In genomic region chr16:2189252-2189893, GRCh38 we compare ENCODE assay signal across 26 cellular contexts. TPM values are rescaled to one million over a fixed set of nuclear protein-coding genes. Genes with fewer than 3 reads are reported as not detected.
DNase-seq lines count a peak whose midpoint lies in the region; ATAC-seq, FAIRE-seq and TF ChIP-seq lines count a peak whose summit lies in the region.
"Had no signal": no experiment of that assay in that cellular context is flagged by ENCODE, and none has a peak within 500 bp of the region (broad histone marks: within the 10 kb centered on the region; RNA-seq: fewer than 3 reads in every experiment).

No MANE protein-coding gene starts in this region.

- no peaks in the 10 kb centered on the region for H3K36me3 Mint-ChIP-seq in activated T-helper 1 cell treated with anti-CD3 and anti-CD28 coated beads, Interleukin-12 subunit alpha, Interleukin-12 subunit beta, Interleukin-2, Interleukin-4 antibody, amounts not matched to agents 30 ng/mL and 10 ng/mL and 1 ng/mL, durations not matched to agents 14 hours and 24 hours and 36 hours (ENCODE audit: low read depth)
- H3K36me3 Mint-ChIP-seq: CD4-positive, CD25-positive, alpha-beta regulatory T cell had no signal

- BruUV-seq in K562 (replicated peaks; lab: Mats Ljungman, UMichigan): no TSS peak
- no TSS peak for BruUV-seq in mammary epithelial cell (replicated peaks; lab: Mats Ljungman, UMichigan)

- H3K27me3 Mint-ChIP-seq in activated T-helper 1 cell treated with anti-CD3 and anti-CD28 coated beads, Interleukin-12 subunit alpha, Interleukin-12 subunit beta, Interleukin-2, Interleukin-4 antibody, amounts not matched to agents 30 ng/mL and 10 ng/mL and 1 ng/mL, durations not matched to agents 14 hours and 24 hours and 36 hours (ENCODE audit: insufficient read depth): peaks cover 9% of the 10 kb centered on the region
- H3K27me3 Mint-ChIP-seq: CD4-positive, CD25-positive, alpha-beta regulatory T cell had no signal

- no peak overlapping the region for H3K4me2 ChIP-seq in K562 (ENCODE audit: insufficient read depth, low read length)
- no peak overlapping the region for H3K4me2 ChIP-seq in mammary epithelial cell (ENCODE audit: insufficient read depth, low read depth, low read length)

- H3K9me3 ChIP-seq in HEK293 (ENCODE audit: control insufficient read depth, insufficient read depth, low read depth, low read length) (no peaks in the 10 kb centered on the region), K562 (replicated peaks; ENCODE audit: control insufficient read depth, insufficient read depth, low read depth, low read length) (no peaks in the 10 kb centered on the region), mammary epithelial cell (replicated peaks; ENCODE audit: insufficient read depth, low read length) (no peaks in the 10 kb centered on the region)
- H3K9me3 ChIP-seq: BE2C had no signal

- no peak overlapping the region for H3K4me3 Mint-ChIP-seq in activated T-helper 1 cell treated with anti-CD3 and anti-CD28 coated beads, Interleukin-12 subunit alpha, Interleukin-12 subunit beta, Interleukin-2, Interleukin-4 antibody, amounts not matched to agents 30 ng/mL and 10 ng/mL and 1 ng/mL, durations not matched to agents 14 hours and 24 hours and 36 hours
- H3K4me3 Mint-ChIP-seq: CD4-positive, CD25-positive, alpha-beta regulatory T cell; CD8-positive, alpha-beta memory T cell; HFFc6 had no signal

- H3K36me3 ChIP-seq in HEK293 (ENCODE audit: control insufficient read depth in 2 of 2, insufficient read depth in 1 of 2, low read length in 2 of 2) (peaks cover 0 to 5% of the 10 kb centered on the region in 2 experiments; a peak in 1 of 3 replicates), K562 (ENCODE audit: control insufficient read depth, insufficient read depth, low read length) (no peaks in the 10 kb centered on the region), mammary epithelial cell (ENCODE audit: insufficient read depth, low read length) (no peaks in the 10 kb centered on the region)
- H3K36me3 ChIP-seq: BE2C had no signal

- DNase-seq in K562 (ENCODE audit: extremely low read depth in 1 of 4, low spot score in 3 of 4): peak in 1 of 4 experiments; percentile 42
- no peak for DNase-seq in mammary epithelial cell
- DNase-seq in NCI-H82 (lab: John Stamatoyannopoulos, UW): no peak
- no peak for DNase-seq in activated T-helper 1 cell treated with anti-CD3 and anti-CD28 coated beads, Interleukin-12 subunit alpha, Interleukin-12 subunit beta, Interleukin-2, Interleukin-4 antibody, amounts not matched to agents 30 ng/mL and 10 ng/mL and 1 ng/mL, durations not matched to agents 14 hours and 24 hours and 36 hours (ENCODE audit: low spot score)
- DNase-seq: ACHN; BE2C; C1 segment of cervical spinal cord; CD4-positive, CD25-positive, alpha-beta regulatory T cell; CD8-positive, alpha-beta memory T cell; COR-L47; DMS 273 treated with DMSO at 0.1 percent for 48 hours; DMS53; DND-41; EL; GM23248; HCEC 1CT; HFFc6; IMR-90; KBM-7 had no signal

- H4K20me1 ChIP-seq in K562 (replicated peaks; ENCODE audit: control insufficient read depth, insufficient read depth, low read length): 0 out of 2 replicates have a peak, but pooled peaks cover 3% of the 10 kb centered on the region
- H4K20me1 ChIP-seq in mammary epithelial cell (ENCODE audit: insufficient read depth, low read length): no peaks in the 10 kb centered on the region

- no peaks in the 10 kb centered on the region for H3K9me1 ChIP-seq in K562 (ENCODE audit: control insufficient read depth, insufficient read depth, low read length)

- dilution Hi-C loops in mammary epithelial cell (cut with HindIII; ENCODE audit: low sequenced_read_pairs): no loop called here

- H2AFZ ChIP-seq in K562 (ENCODE audit: low read depth, low read length) (no peak overlapping the region), mammary epithelial cell (ENCODE audit: low read depth, low read length) (no peak overlapping the region)
- H2AFZ ChIP-seq: GM23248 had no signal

- POLR2A ChIA-PET in HEK293 (lab: Yijun Ruan, JAX) (interaction anchor here (1.3 to 1.9 kb wide), 2 partner anchors 10 to 34 kb away, joined by 4 to 7 read pairs; partner anchors contain the start of gene TRAF7), K562 (lab: Yijun Ruan, JAX) (interaction anchor here (0.7 to 3.4 kb wide), 4 partner anchors 11 to 38 kb away, joined by 3 to 11 read pairs (median 4); partner anchors contain the start of gene TRAF7)

- H3K4me1 Mint-ChIP-seq in activated T-helper 1 cell treated with anti-CD3 and anti-CD28 coated beads, Interleukin-12 subunit alpha, Interleukin-12 subunit beta, Interleukin-2, Interleukin-4 antibody, amounts not matched to agents 30 ng/mL and 10 ng/mL and 1 ng/mL, durations not matched to agents 14 hours and 24 hours and 36 hours (ENCODE audit: low read depth): no peaks in the 10 kb centered on the region
- H3K4me1 Mint-ChIP-seq: CD4-positive, CD25-positive, alpha-beta regulatory T cell; CD8-positive, alpha-beta memory T cell had no signal

- TF ChIP-seq POLR2A in K562 (conservative IDR thresholded peaks at IDR 0.05): no peak

- no peak for TF ChIP-seq EP300 in K562 (IDR thresholded peaks at IDR 0.05; ENCODE audit: low read length)

- H3K27me3 ChIP-seq in K562 (ENCODE audit: control insufficient read depth in 2 of 2, insufficient read depth in 2 of 2, low read length in 2 of 2): no peaks in the 10 kb centered on the region
- H3K27me3 ChIP-seq in mammary epithelial cell (ENCODE audit: insufficient read depth, low read length): no peaks in the 10 kb centered on the region
- H3K27me3 ChIP-seq: BE2C had no signal

- intact Hi-C loops in K562 (cut with micrococcal nuclease) (no loop called here), mammary epithelial cell (cut with micrococcal nuclease) (no loop called here)
- intact Hi-C loops in activated T-helper 1 cell treated with anti-CD3 and anti-CD28 coated beads, Interleukin-12 subunit alpha, Interleukin-12 subunit beta, Interleukin-2, Interleukin-4 antibody, amounts not matched to agents 30 ng/mL and 10 ng/mL and 1 ng/mL, durations not matched to agents 14 hours and 24 hours and 36 hours (cut with micrococcal nuclease): no loop called here

- H3K4me1 ChIP-seq in HEK293 (ENCODE audit: control insufficient read depth, insufficient read depth, low read length): 0 out of 2 replicates have a peak, but pooled peaks cover 3% of the 10 kb centered on the region
- H3K4me1 ChIP-seq in K562 (replicated peaks in 1 of 2; ENCODE audit: control insufficient read depth in 2 of 2, insufficient read depth in 2 of 2, low read length in 2 of 2): peaks cover 0 to 67% of the 10 kb centered on the region in 2 experiments; a peak in 2 of 5 replicates
- H3K4me1 ChIP-seq in mammary epithelial cell (ENCODE audit: insufficient read depth, low read length): peaks cover 6% of the 10 kb centered on the region

- H3K9ac ChIP-seq in K562 (ENCODE audit: insufficient read depth in 1 of 2, low read depth in 2 of 2, low read length in 2 of 2) (peak overlapping the region in 1 of 2 experiments; percentile 26; a peak in 1 of 4 replicates), mammary epithelial cell (ENCODE audit: insufficient read depth, low read length) (no peak overlapping the region)
- H3K9ac ChIP-seq: GM23248 had no signal

- no peak for TF ChIP-seq RAD21 in K562 (CRISPR knock-in tag; conservative IDR thresholded peaks at IDR 0.05 in 1 of 2, IDR thresholded peaks at IDR 0.05 in 1 of 2)

- no peak overlapping the region for H3K4me3 ChIP-seq in HEK293 (ENCODE audit: low read depth, low read length)
- H3K4me3 ChIP-seq in K562: no peak overlapping the region
- H3K4me3 ChIP-seq in mammary epithelial cell (replicated peaks in 1 of 3; ENCODE audit: insufficient read depth in 1 of 3, low read depth in 2 of 3, low read length in 3 of 3): no peak overlapping the region
- H3K4me3 ChIP-seq: GM23248 had no signal

- no peaks in the 10 kb centered on the region for H3K9me3 Mint-ChIP-seq in activated T-helper 1 cell treated with anti-CD3 and anti-CD28 coated beads, Interleukin-12 subunit alpha, Interleukin-12 subunit beta, Interleukin-2, Interleukin-4 antibody, amounts not matched to agents 30 ng/mL and 10 ng/mL and 1 ng/mL, durations not matched to agents 14 hours and 24 hours and 36 hours
- H3K9me3 Mint-ChIP-seq: CD4-positive, CD25-positive, alpha-beta regulatory T cell; CD8-positive, alpha-beta memory T cell; HFFc6 had no signal

- no peak overlapping the region for H3K27ac ChIP-seq in HEK293 (ENCODE audit: extremely low read depth, low read depth, low read length)
- no peak overlapping the region for H3K27ac ChIP-seq in K562 (ENCODE audit: extremely low read depth, low read depth, low read length)
- no peak overlapping the region for H3K27ac ChIP-seq in mammary epithelial cell (ENCODE audit: insufficient read depth, low read depth, low read length)
- H3K27ac ChIP-seq: GM23248, HL-60 had no signal

- H3K27ac Mint-ChIP-seq in activated T-helper 1 cell treated with anti-CD3 and anti-CD28 coated beads, Interleukin-12 subunit alpha, Interleukin-12 subunit beta, Interleukin-2, Interleukin-4 antibody, amounts not matched to agents 30 ng/mL and 10 ng/mL and 1 ng/mL, durations not matched to agents 14 hours and 24 hours and 36 hours: no peak overlapping the region
- H3K27ac Mint-ChIP-seq: CD4-positive, CD25-positive, alpha-beta regulatory T cell; CD8-positive, alpha-beta memory T cell; HFFc6 had no signal

- TF ChIP-seq CTCF in HEK293 (tag by site-specific recombination; IDR thresholded peaks at IDR 0.05): no peak
- TF ChIP-seq CTCF in K562 (IDR thresholded peaks at IDR 0.05 in 2 of 3, conservative IDR thresholded peaks at IDR 0.05 in 1 of 3; ENCODE audit: insufficient read depth in 2 of 3, low read depth in 1 of 3, low read length in 3 of 3): no peak
- no peak for TF ChIP-seq CTCF in mammary epithelial cell (conservative IDR thresholded peaks at IDR 0.05 in 1 of 2, IDR thresholded peaks at IDR 0.05 in 1 of 2; ENCODE audit: extremely low read depth in 1 of 2, insufficient read depth in 1 of 2, low read depth in 1 of 2, low read length in 2 of 2)

- CTCF ChIA-PET in HEK293 (lab: Yijun Ruan, JAX): no interaction called here
- CTCF ChIA-PET in K562 (lab: Yijun Ruan, JAX; ENCODE audit: low intra/inter-chr PET ratio): no interaction called here
- CTCF ChIA-PET in mammary epithelial cell (lab: Charles Lee; ENCODE audit: low non-redundant PET): interaction anchor here (0.8 kb wide), 1 partner anchor 26 kb away, joined by 22 read pairs; no protein-coding TSS in a partner anchor

- no peak for ATAC-seq in K562

- no peaks in the 10 kb centered on the region for H3K79me2 ChIP-seq in K562 (ENCODE audit: control insufficient read depth, insufficient read depth, low read length)
- no peaks in the 10 kb centered on the region for H3K79me2 ChIP-seq in mammary epithelial cell (ENCODE audit: insufficient read depth, low read length)

- WGBS in K562 (ENCODE audit: insufficient coverage, low coverage, missing lambda C conversion rate): 68% methylated on average over 18 of the region's 25 CpGs
- 100% methylated on average over 4 of the region's 25 CpGs for WGBS in mammary epithelial cell (ENCODE audit: low coverage, missing lambda C conversion rate)

- in situ Hi-C loops in K562 (cut with MboI) (no loop called here), mammary epithelial cell (cut with MboI; ENCODE audit: low sequenced_read_pairs in 2 of 2) (no loop called here)

- FAIRE-seq in K562 (lab: Jason Lieb, UNC): no peak
- FAIRE-seq: A204.1, G401.6, GM12892, GM18507, H54 had no signal

RNA-seq across cellular contexts. Expression of gene CASKIN1, which starts 7.0 kb away (rescaled TPM):
- 3.2 and 16.5 TPM in 2 replicates for total RNA-seq in K562 (2011; cell fraction: chromatin; rRNA removed; ENCODE audit: low replicate concordance)
- total RNA-seq in K562 (2011; cell fraction: nucleolus; rRNA removed): 11.3 and 11.6 TPM in 2 replicates
- total RNA-seq in K562 (2011; cell fraction: nucleoplasm; rRNA removed): 3.2 and 5.9 TPM in 2 replicates
- total RNA-seq in K562 (2014; rRNA removed) (1.5 and 2.6 TPM in 2 replicates), K562 (2014; rRNA removed; fragmentation: Illumina TruSeq; extraction: Trizol) (0.10 and 0.15 TPM in 2 replicates), K562 (2015; rRNA removed; fragmentation: Illumina TruSeq; extraction: Trizol) (0.68 and 1.7 TPM in 2 replicates), K562 (2021) (4.5 and 7.0 TPM in 2 replicates), mammary epithelial cell (1 to 10 TPM in 1 of 2 donors, under 1 TPM in 1; 0.83 to 1.4 TPM)
- polyA plus RNA-seq in K562 (2011; rRNA removed) (0.84 and 1.9 TPM in 2 replicates), K562 (2014; fragmentation: Illumina TruSeq; extraction: Trizol) (0.28 and 0.73 TPM in 2 replicates), K562 (2014; fragmentation: Nextera tagmentation; extraction: Ambion mirVana) (not detected), K562 (2014; rRNA removed) (3.1 and 3.7 TPM in 2 replicates), mammary epithelial cell (0.09 TPM)
- polyA plus RNA-seq in K562 (2011; cell fraction: cytosol; rRNA removed): 1.4 and 1.9 TPM in 2 replicates
- 6.6 and 12.7 TPM in 2 replicates for polyA plus RNA-seq in K562 (2011; cell fraction: nucleus; rRNA removed)
- 1.7 and 2.9 TPM in 2 replicates for polyA plus RNA-seq in K562 (2012)
- 0.32 and 0.90 TPM in 2 replicates for polyA minus RNA-seq in K562 (2011; rRNA and poly(A)+ RNA removed)
- 1.1 and 1.5 TPM in 2 replicates for polyA minus RNA-seq in K562 (2011; cell fraction: cytosol; rRNA and poly(A)+ RNA removed)
- 2.0 and 2.2 TPM in 2 replicates for polyA minus RNA-seq in K562 (2011; cell fraction: nucleus; rRNA and poly(A)+ RNA removed)
- not detected for polyA minus RNA-seq in mammary epithelial cell
- 1.0 and 1.2 TPM in 2 replicates for total RNA-seq in activated T-helper 1 cell treated with anti-CD3 and anti-CD28 coated beads, Interleukin-12 subunit alpha, Interleukin-12 subunit beta, Interleukin-2, Interleukin-4 antibody, amounts not matched to agents 30 ng/mL and 10 ng/mL and 1 ng/mL, durations not matched to agents 14 hours and 24 hours and 36 hours
- total RNA-seq: CD4-positive, CD25-positive, alpha-beta regulatory T cell; GM23248; IMR-90 had no signal
- polyA plus RNA-seq: CD4-positive, CD25-positive, alpha-beta regulatory T cell; CD8-positive, alpha-beta memory T cell; GM23248 had no signal

RNA-seq across cellular contexts. Expression of gene MLST8, which starts 15.9 kb away (rescaled TPM):
- 73.3 and 236 TPM in 2 replicates for total RNA-seq in K562 (2011; cell fraction: chromatin; rRNA removed; ENCODE audit: low replicate concordance)
- 205 and 257 TPM in 2 replicates for total RNA-seq in K562 (2011; cell fraction: nucleolus; rRNA removed)
- total RNA-seq in K562 (2011; cell fraction: nucleoplasm; rRNA removed): 108 and 122 TPM in 2 replicates
- total RNA-seq in K562 (2014; rRNA removed) (83.0 and 110 TPM in 2 replicates), K562 (2014; rRNA removed; fragmentation: Illumina TruSeq; extraction: Trizol) (2.6 and 4.3 TPM in 2 replicates), K562 (2015; rRNA removed; fragmentation: Illumina TruSeq; extraction: Trizol) (15.7 and 16.0 TPM in 2 replicates), K562 (2021) (79.1 and 85.0 TPM in 2 replicates), mammary epithelial cell (10 to 100 TPM; 39.0 to 55.8 TPM)
- polyA plus RNA-seq in K562 (2011; rRNA removed) (76.1 and 91.6 TPM in 2 replicates), K562 (2014; fragmentation: Illumina TruSeq; extraction: Trizol) (43.3 and 74.6 TPM in 2 replicates), K562 (2014; fragmentation: Nextera tagmentation; extraction: Ambion mirVana) (1 to 10 TPM; 1.5 to 9.8 TPM), K562 (2014; rRNA removed) (116 TPM in 2 replicates), mammary epithelial cell (68.1 TPM)
- polyA plus RNA-seq in K562 (2011; cell fraction: cytosol; rRNA removed): 165 and 312 TPM in 2 replicates
- 329 and 477 TPM in 2 replicates for polyA plus RNA-seq in K562 (2011; cell fraction: nucleus; rRNA removed)
- polyA plus RNA-seq in K562 (2012): 71.4 and 87.7 TPM in 2 replicates
- polyA minus RNA-seq in K562 (2011; rRNA and poly(A)+ RNA removed): 19.6 and 40.3 TPM in 2 replicates
- polyA minus RNA-seq in K562 (2011; cell fraction: cytosol; rRNA and poly(A)+ RNA removed): 53.2 and 86.4 TPM in 2 replicates
- 96.5 and 139 TPM in 2 replicates for polyA minus RNA-seq in K562 (2011; cell fraction: nucleus; rRNA and poly(A)+ RNA removed)
- polyA minus RNA-seq in mammary epithelial cell: 45.8 TPM
- total RNA-seq in activated T-helper 1 cell treated with anti-CD3 and anti-CD28 coated beads, Interleukin-12 subunit alpha, Interleukin-12 subunit beta, Interleukin-2, Interleukin-4 antibody, amounts not matched to agents 30 ng/mL and 10 ng/mL and 1 ng/mL, durations not matched to agents 14 hours and 24 hours and 36 hours: 57.0 and 61.9 TPM in 2 replicates

RNA-seq across cellular contexts. Expression of gene BRICD5, which starts 21.3 kb away (rescaled TPM):
- total RNA-seq in K562 (2011; cell fraction: chromatin; rRNA removed; ENCODE audit: low replicate concordance): 10.6 and 42.5 TPM in 2 replicates
- 29.7 and 34.7 TPM in 2 replicates for total RNA-seq in K562 (2011; cell fraction: nucleolus; rRNA removed)
- total RNA-seq in K562 (2011; cell fraction: nucleoplasm; rRNA removed): 10.8 and 18.8 TPM in 2 replicates
- total RNA-seq in K562 (2014; rRNA removed) (2.9 and 3.5 TPM in 2 replicates), K562 (2014; rRNA removed; fragmentation: Illumina TruSeq; extraction: Trizol) (0.32 and 0.40 TPM in 2 replicates), K562 (2015; rRNA removed; fragmentation: Illumina TruSeq; extraction: Trizol) (3.4 and 4.1 TPM in 2 replicates), K562 (2021) (2.0 and 4.0 TPM in 2 replicates), mammary epithelial cell (1 to 10 TPM in 1 of 2 donors, under 1 TPM in 1; 0.67 to 4.3 TPM)
- polyA plus RNA-seq in K562 (2011; rRNA removed) (1.8 and 3.2 TPM in 2 replicates), K562 (2014; fragmentation: Illumina TruSeq; extraction: Trizol) (0.49 and 3.8 TPM in 2 replicates), K562 (2014; fragmentation: Nextera tagmentation; extraction: Ambion mirVana) (under 1 TPM in 1 of 2 experiments, not detected in 1; 0.24 TPM), K562 (2014; rRNA removed) (5.1 and 15.1 TPM in 2 replicates), mammary epithelial cell (1.7 TPM)
- polyA plus RNA-seq in K562 (2011; cell fraction: cytosol; rRNA removed): 2.8 and 13.2 TPM in 2 replicates
- 33.5 and 71.7 TPM in 2 replicates for polyA plus RNA-seq in K562 (2011; cell fraction: nucleus; rRNA removed)
- polyA plus RNA-seq in K562 (2012): 5.8 and 14.0 TPM in 2 replicates
- 0.28 and 0.54 TPM in 2 replicates for polyA minus RNA-seq in K562 (2011; rRNA and poly(A)+ RNA removed)
- 0.57 TPM in 1 of 2 replicates, not detected in the other for polyA minus RNA-seq in K562 (2011; cell fraction: cytosol; rRNA and poly(A)+ RNA removed)
- polyA minus RNA-seq in K562 (2011; cell fraction: nucleus; rRNA and poly(A)+ RNA removed): 3.4 and 6.9 TPM in 2 replicates
- not detected for polyA minus RNA-seq in mammary epithelial cell
- 24.7 and 25.1 TPM in 2 replicates for total RNA-seq in activated T-helper 1 cell treated with anti-CD3 and anti-CD28 coated beads, Interleukin-12 subunit alpha, Interleukin-12 subunit beta, Interleukin-2, Interleukin-4 antibody, amounts not matched to agents 30 ng/mL and 10 ng/mL and 1 ng/mL, durations not matched to agents 14 hours and 24 hours and 36 hours

RNA-seq across cellular contexts. Expression of gene PGP, which starts 25.3 kb away (rescaled TPM):
- total RNA-seq in K562 (2011; cell fraction: chromatin; rRNA removed; ENCODE audit: low replicate concordance): 31.1 and 74.2 TPM in 2 replicates
- 69.6 and 75.5 TPM in 2 replicates for total RNA-seq in K562 (2011; cell fraction: nucleolus; rRNA removed)
- 40.6 and 42.6 TPM in 2 replicates for total RNA-seq in K562 (2011; cell fraction: nucleoplasm; rRNA removed)
- total RNA-seq in K562 (2014; rRNA removed) (57.6 and 70.2 TPM in 2 replicates), K562 (2014; rRNA removed; fragmentation: Illumina TruSeq; extraction: Trizol) (8.5 and 11.4 TPM in 2 replicates), K562 (2015; rRNA removed; fragmentation: Illumina TruSeq; extraction: Trizol) (24.1 and 26.5 TPM in 2 replicates), K562 (2021) (44.9 and 49.6 TPM in 2 replicates), mammary epithelial cell (10 to 100 TPM; 12.8 to 19.0 TPM)
- polyA plus RNA-seq in K562 (2011; rRNA removed) (19.6 and 27.9 TPM in 2 replicates), K562 (2014; fragmentation: Illumina TruSeq; extraction: Trizol) (14.2 and 20.7 TPM in 2 replicates), K562 (2014; fragmentation: Nextera tagmentation; extraction: Ambion mirVana) (1 to 10 TPM; 1.1 to 3.0 TPM), K562 (2014; rRNA removed) (54.0 and 55.6 TPM in 2 replicates), mammary epithelial cell (19.9 TPM)
- polyA plus RNA-seq in K562 (2011; cell fraction: cytosol; rRNA removed): 27.6 and 84.2 TPM in 2 replicates
- polyA plus RNA-seq in K562 (2011; cell fraction: nucleus; rRNA removed): 92.6 and 123 TPM in 2 replicates
- 33.7 and 34.1 TPM in 2 replicates for polyA plus RNA-seq in K562 (2012)
- polyA minus RNA-seq in K562 (2011; rRNA and poly(A)+ RNA removed): 7.3 and 7.4 TPM in 2 replicates
- polyA minus RNA-seq in K562 (2011; cell fraction: cytosol; rRNA and poly(A)+ RNA removed): 13.6 and 18.7 TPM in 2 replicates
- polyA minus RNA-seq in K562 (2011; cell fraction: nucleus; rRNA and poly(A)+ RNA removed): 29.8 and 32.1 TPM in 2 replicates
- polyA minus RNA-seq in mammary epithelial cell: 6.6 TPM
- 37.2 and 37.7 TPM in 2 replicates for total RNA-seq in activated T-helper 1 cell treated with anti-CD3 and anti-CD28 coated beads, Interleukin-12 subunit alpha, Interleukin-12 subunit beta, Interleukin-2, Interleukin-4 antibody, amounts not matched to agents 30 ng/mL and 10 ng/mL and 1 ng/mL, durations not matched to agents 14 hours and 24 hours and 36 hours

RNA-seq across cellular contexts. Expression of gene TRAF7, which starts 33.8 kb away (rescaled TPM):
- total RNA-seq in K562 (2011; cell fraction: chromatin; rRNA removed; ENCODE audit: low replicate concordance): 31.9 and 110 TPM in 2 replicates
- 74.5 and 76.3 TPM in 2 replicates for total RNA-seq in K562 (2011; cell fraction: nucleolus; rRNA removed)
- total RNA-seq in K562 (2011; cell fraction: nucleoplasm; rRNA removed): 45.7 and 51.9 TPM in 2 replicates
- 55.5 and 79.2 TPM in 2 replicates for total RNA-seq in K562 (2014; rRNA removed)
- total RNA-seq in K562 (2014; rRNA removed; fragmentation: Illumina TruSeq; extraction: Trizol): 24.3 and 29.9 TPM in 2 replicates
- total RNA-seq in K562 (2015; rRNA removed; fragmentation: Illumina TruSeq; extraction: Trizol): 42.8 and 45.9 TPM in 2 replicates
- total RNA-seq in K562 (2021): 109 and 113 TPM in 2 replicates
- polyA plus RNA-seq in K562 (2011; rRNA removed): 41.6 and 61.6 TPM in 2 replicates
- polyA plus RNA-seq in K562 (2011; cell fraction: cytosol; rRNA removed): 63.2 and 103 TPM in 2 replicates
- polyA plus RNA-seq in K562 (2011; cell fraction: nucleus; rRNA removed): 105 and 141 TPM in 2 replicates
- 99.7 and 110 TPM in 2 replicates for polyA plus RNA-seq in K562 (2012)
- polyA plus RNA-seq in K562 (2014; fragmentation: Illumina TruSeq; extraction: Trizol): 40.8 and 76.8 TPM in 2 replicates
- 1 to 10 TPM; 1.1 to 1.5 TPM for polyA plus RNA-seq in K562 (2014; fragmentation: Nextera tagmentation; extraction: Ambion mirVana)
- 55.5 and 63.3 TPM in 2 replicates for polyA plus RNA-seq in K562 (2014; rRNA removed)
- polyA minus RNA-seq in K562 (2011; rRNA and poly(A)+ RNA removed): 24.9 and 30.1 TPM in 2 replicates
- polyA minus RNA-seq in K562 (2011; cell fraction: cytosol; rRNA and poly(A)+ RNA removed): 51.2 and 66.0 TPM in 2 replicates
- 25.8 and 29.9 TPM in 2 replicates for polyA minus RNA-seq in K562 (2011; cell fraction: nucleus; rRNA and poly(A)+ RNA removed)
- total RNA-seq in mammary epithelial cell: 100 to 1,000 TPM in 1 of 2 donors, 10 to 100 TPM in 1; 47.5 to 110 TPM
- polyA plus RNA-seq in mammary epithelial cell: 65.7 TPM
- 54.6 TPM for polyA minus RNA-seq in mammary epithelial cell
- 70.4 and 73.1 TPM in 2 replicates for total RNA-seq in activated T-helper 1 cell treated with anti-CD3 and anti-CD28 coated beads, Interleukin-12 subunit alpha, Interleukin-12 subunit beta, Interleukin-2, Interleukin-4 antibody, amounts not matched to agents 30 ng/mL and 10 ng/mL and 1 ng/mL, durations not matched to agents 14 hours and 24 hours and 36 hours

Comparison
In these comparisons a context has a peak if more than half of its experiments do, and no peak if none do; other contexts are left out.
1. Of the 44 proteins assayed by ChIP-seq in both K562 and HEK293: peak only in K562: ZBTB7A; only in HEK293: PATZ1; in both: none; in neither: 42.